In the genomic region with DNA sequence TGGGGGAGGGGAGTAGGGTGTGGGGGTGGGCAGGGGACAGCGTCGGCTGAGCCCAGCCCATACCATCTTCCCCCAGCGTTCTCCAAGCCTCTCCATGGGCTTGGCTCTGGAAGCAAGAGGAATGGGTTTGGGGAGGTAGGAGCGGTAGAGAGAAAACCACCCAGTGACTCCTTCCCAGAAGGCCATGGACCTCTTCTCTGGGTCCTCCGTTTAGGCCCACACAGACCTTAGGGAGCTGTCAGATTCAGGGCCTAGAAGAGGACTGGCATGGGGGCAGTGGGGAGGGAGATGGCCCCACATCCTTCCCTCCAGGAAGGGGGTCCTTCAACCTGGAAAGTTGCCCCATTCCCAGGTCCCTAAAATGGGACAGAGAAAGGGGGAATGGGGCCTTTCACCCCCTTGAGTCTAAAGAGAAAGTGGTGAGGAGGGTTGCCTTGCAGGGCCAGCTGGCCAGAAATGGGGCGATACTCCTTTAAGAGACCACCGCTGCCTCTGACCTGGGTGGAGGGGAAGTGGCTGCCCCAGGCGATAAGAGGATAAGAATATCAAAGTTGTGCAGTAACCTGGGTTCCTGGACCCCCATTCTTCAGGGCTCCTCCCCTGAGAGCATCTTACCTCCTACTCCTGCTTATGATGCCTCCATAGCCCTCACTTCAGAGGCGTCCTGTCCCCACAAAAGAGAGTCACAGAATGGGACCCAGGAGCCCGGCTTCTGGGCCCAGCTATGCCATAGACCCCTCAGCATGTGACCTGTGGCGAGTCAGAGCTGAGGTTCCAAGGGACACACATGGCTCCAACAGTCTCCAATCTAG, we compare ENCODE assay signal across 12 cellular contexts. TPM values are rescaled to one million over a fixed set of nuclear protein-coding genes. Genes with fewer than 3 reads are reported as not detected.
A peak's percentile ranks its signal among the peaks of the same experiment; 100 is the strongest.
DNase-seq lines count a peak whose midpoint lies in the region; ATAC-seq and TF ChIP-seq lines count a peak whose summit lies in the region.
"Had no signal": no experiment of that assay in that cellular context is flagged by ENCODE, and none has a peak within 500 bp of the region (broad histone marks: within the 10 kb centered on the region; RNA-seq: fewer than 3 reads in every experiment).

No MANE protein-coding gene starts in this region.

- peaks cover 17% of the 10 kb centered on the region for H3K9me3 ChIP-seq in KOPT-K1 (ENCODE audit: insufficient read depth, low read length, poor library complexity, severe bottlenecking)
- H3K9me3 ChIP-seq in neutrophil: no peaks in the 10 kb centered on the region
- H3K9me3 ChIP-seq in prostate gland: no peaks in the 10 kb centered on the region

- H3K36me3 ChIP-seq in KOPT-K1 (ENCODE audit: insufficient read depth, low read length) (peaks cover 28% of the 10 kb centered on the region), neutrophil (peaks cover 20% of the 10 kb centered on the region), prostate gland (no peaks in the 10 kb centered on the region)

- TF ChIP-seq CTCF in neutrophil (IDR thresholded peaks at IDR 0.05) (no peak), prostate gland (IDR thresholded peaks at IDR 0.05) (no peak)

- no peaks in the 10 kb centered on the region for H3K9me3 Mint-ChIP-seq in activated naive CD4-positive, alpha-beta T cell treated with anti-CD3 and anti-CD28 coated beads, Interleukin-2, amount 50 U/mL, for 72 hours

- peak overlapping the region; percentile 86 to 95 for H3K4me3 ChIP-seq in neutrophil (ENCODE audit: low read depth in 1 of 2, low read length in 1 of 2)
- H3K4me3 ChIP-seq in prostate gland: no peak overlapping the region

- peaks cover 81 to 82% of the 10 kb centered on the region in 2 experiments for H3K4me1 ChIP-seq in neutrophil (ENCODE audit: control insufficient read depth in 1 of 2, insufficient read depth in 1 of 2, low read depth in 1 of 2, low read length in 1 of 2)
- H3K4me1 ChIP-seq in prostate gland (replicated peaks): no peaks in the 10 kb centered on the region

- intact Hi-C loops in prostate gland (cut with DNase I): no loop called here

- H3K27ac Mint-ChIP-seq in activated naive CD4-positive, alpha-beta T cell treated with anti-CD3 and anti-CD28 coated beads, Interleukin-2, amount 50 U/mL, for 72 hours: peak overlapping the region; percentile 100

- DNase-seq in GDM1 (lab: John Stamatoyannopoulos, UW) (peak; percentile 62), DMS79 treated with DMSO at 0.1 percent for 48 hours (lab: John Stamatoyannopoulos, UW) (no peak), prostate gland (ENCODE audit: low spot score) (no peak)
- no peak for DNase-seq in activated naive CD4-positive, alpha-beta T cell treated with anti-CD3 and anti-CD28 coated beads, Interleukin-2, amount 50 U/mL, for 72 hours (ENCODE audit: low spot score in 2 of 2)
- DNase-seq: central memory CD4-positive, alpha-beta T cell; midbrain; MV-4-11 had no signal

- H3K27ac ChIP-seq in KOPT-K1 (ENCODE audit: low read depth, low read length, poor library complexity, severe bottlenecking): peak overlapping the region; percentile 99
- peak overlapping the region; percentile 100 for H3K27ac ChIP-seq in neutrophil
- H3K27ac ChIP-seq in prostate gland: no peak overlapping the region

- 61% methylated on average over 11 of the region's 11 CpGs for WGBS in prostate gland

- H3K36me3 Mint-ChIP-seq in activated naive CD4-positive, alpha-beta T cell treated with anti-CD3 and anti-CD28 coated beads, Interleukin-2, amount 50 U/mL, for 72 hours: peaks cover 64 to 78% of the 10 kb centered on the region in 2 donors

- no peak for ATAC-seq in activated naive CD4-positive, alpha-beta T cell treated with anti-CD3 and anti-CD28 coated beads, Interleukin-2, amount 50 U/mL, for 72 hours
- no peak for ATAC-seq in HG03342 (IDR thresholded peaks at IDR 0.05; ENCODE audit: unreplicated experiment)
- no peak for ATAC-seq in GM21737 (IDR thresholded peaks at IDR 0.05; ENCODE audit: unreplicated experiment)

- H3K27me3 ChIP-seq in neutrophil (no peaks in the 10 kb centered on the region), prostate gland (replicated peaks; ENCODE audit: insufficient read depth) (no peaks in the 10 kb centered on the region)

- no peak for TF ChIP-seq POLR2A in prostate gland (IDR thresholded peaks at IDR 0.05)

RNA-seq across cellular contexts. Expression of gene TSPOAP1, which starts 5.0 kb away (rescaled TPM):
- total RNA-seq in activated naive CD4-positive, alpha-beta T cell treated with anti-CD3 and anti-CD28 coated beads, Interleukin-2, amount 50 U/mL, for 72 hours: 100 to 1,000 TPM in 1 of 2 donors, 10 to 100 TPM in 1; 19.2 to 123 TPM
- total RNA-seq in prostate gland: 10 to 100 TPM; 22.7 to 26.5 TPM

RNA-seq across cellular contexts. Expression of gene SUPT4H1, which starts 18.4 kb away (rescaled TPM):
- 100 to 1,000 TPM; 105 to 141 TPM for total RNA-seq in activated naive CD4-positive, alpha-beta T cell treated with anti-CD3 and anti-CD28 coated beads, Interleukin-2, amount 50 U/mL, for 72 hours
- total RNA-seq in prostate gland: 10 to 100 TPM; 44.8 to 70.0 TPM

RNA-seq across cellular contexts. Expression of gene MPO, which starts 52.9 kb away (rescaled TPM):
- total RNA-seq in activated naive CD4-positive, alpha-beta T cell treated with anti-CD3 and anti-CD28 coated beads, Interleukin-2, amount 50 U/mL, for 72 hours: not detected
- total RNA-seq in prostate gland: under 1 TPM in 1 of 2 donors, not detected in 1; 0.57 TPM
- total RNA-seq: Daoy had no signal

Comparison
In these comparisons a context has a peak if more than half of its experiments do, and no peak if none do; other contexts are left out.
1. H3K27ac ChIP-seq: peak in KOPT-K1 (single experiment) and neutrophil (single experiment); none in prostate gland (0 of 2).
2. H3K4me3 ChIP-seq: peak in neutrophil (2 of 2); none in prostate gland (0 of 2).